Comparison of ENCODE assay signal across 1 cellular context in the genomic region with DNA sequence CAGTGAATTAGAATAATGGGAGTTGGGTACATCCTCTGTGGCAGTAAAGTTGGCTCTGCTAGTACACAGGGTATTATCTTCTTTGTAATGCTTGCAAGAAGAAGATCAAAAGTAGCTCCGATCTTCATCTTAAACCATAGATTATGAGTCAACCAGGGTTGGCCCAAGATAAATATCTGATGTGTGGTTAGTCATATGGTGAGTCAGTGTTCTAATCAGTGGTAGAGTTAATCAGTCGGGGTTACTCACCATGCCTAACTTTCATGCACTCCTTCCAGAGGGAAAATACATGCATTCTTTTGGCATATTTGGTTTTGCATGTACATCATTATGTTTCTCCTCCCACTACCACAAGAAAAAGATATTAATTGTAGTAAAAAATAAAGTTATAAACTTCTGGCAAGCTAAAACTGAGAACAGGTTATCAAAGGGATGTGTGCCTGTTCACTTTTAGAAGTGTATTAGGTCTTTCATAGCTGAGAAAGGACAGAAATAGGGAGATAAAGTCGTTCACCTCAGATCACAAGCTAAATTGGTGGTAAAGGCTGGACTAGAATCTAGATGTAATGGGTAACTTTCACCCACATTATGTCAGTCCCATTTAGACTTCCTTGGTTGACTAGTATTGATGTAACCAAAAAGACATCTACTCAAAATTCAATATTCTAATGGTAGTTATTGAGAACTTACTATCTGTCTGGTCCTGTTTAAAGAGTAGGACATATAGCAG.
TF ChIP-seq lines count a peak whose summit lies in the region.

No MANE protein-coding gene starts in this region.

TF ChIP-seq in HepG2, 621 proteins besides CTCF, POLR2A, EP300 and RAD21 (continued from another document and continues in another):
- TF ChIP-seq, protein P1, sequence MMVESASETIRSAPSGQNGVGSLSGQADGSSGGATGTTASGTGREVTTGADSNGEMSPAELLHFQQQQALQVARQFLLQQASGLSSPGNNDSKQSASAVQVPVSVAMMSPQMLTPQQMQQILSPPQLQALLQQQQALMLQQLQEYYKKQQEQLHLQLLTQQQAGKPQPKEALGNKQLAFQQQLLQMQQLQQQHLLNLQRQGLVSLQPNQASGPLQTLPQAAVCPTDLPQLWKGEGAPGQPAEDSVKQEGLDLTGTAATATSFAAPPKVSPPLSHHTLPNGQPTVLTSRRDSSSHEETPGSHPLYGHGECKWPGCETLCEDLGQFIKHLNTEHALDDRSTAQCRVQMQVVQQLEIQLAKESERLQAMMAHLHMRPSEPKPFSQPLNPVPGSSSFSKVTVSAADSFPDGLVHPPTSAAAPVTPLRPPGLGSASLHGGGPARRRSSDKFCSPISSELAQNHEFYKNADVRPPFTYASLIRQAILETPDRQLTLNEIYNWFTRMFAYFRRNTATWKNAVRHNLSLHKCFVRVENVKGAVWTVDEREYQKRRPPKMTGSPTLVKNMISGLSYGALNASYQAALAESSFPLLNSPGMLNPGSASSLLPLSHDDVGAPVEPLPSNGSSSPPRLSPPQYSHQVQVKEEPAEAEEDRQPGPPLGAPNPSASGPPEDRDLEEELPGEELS (CRISPR knock-in tag; IDR thresholded peaks at IDR 0.05): peak; percentile 59; the same call in 1 of the 2 replicates
- TF ChIP-seq, protein P2, sequence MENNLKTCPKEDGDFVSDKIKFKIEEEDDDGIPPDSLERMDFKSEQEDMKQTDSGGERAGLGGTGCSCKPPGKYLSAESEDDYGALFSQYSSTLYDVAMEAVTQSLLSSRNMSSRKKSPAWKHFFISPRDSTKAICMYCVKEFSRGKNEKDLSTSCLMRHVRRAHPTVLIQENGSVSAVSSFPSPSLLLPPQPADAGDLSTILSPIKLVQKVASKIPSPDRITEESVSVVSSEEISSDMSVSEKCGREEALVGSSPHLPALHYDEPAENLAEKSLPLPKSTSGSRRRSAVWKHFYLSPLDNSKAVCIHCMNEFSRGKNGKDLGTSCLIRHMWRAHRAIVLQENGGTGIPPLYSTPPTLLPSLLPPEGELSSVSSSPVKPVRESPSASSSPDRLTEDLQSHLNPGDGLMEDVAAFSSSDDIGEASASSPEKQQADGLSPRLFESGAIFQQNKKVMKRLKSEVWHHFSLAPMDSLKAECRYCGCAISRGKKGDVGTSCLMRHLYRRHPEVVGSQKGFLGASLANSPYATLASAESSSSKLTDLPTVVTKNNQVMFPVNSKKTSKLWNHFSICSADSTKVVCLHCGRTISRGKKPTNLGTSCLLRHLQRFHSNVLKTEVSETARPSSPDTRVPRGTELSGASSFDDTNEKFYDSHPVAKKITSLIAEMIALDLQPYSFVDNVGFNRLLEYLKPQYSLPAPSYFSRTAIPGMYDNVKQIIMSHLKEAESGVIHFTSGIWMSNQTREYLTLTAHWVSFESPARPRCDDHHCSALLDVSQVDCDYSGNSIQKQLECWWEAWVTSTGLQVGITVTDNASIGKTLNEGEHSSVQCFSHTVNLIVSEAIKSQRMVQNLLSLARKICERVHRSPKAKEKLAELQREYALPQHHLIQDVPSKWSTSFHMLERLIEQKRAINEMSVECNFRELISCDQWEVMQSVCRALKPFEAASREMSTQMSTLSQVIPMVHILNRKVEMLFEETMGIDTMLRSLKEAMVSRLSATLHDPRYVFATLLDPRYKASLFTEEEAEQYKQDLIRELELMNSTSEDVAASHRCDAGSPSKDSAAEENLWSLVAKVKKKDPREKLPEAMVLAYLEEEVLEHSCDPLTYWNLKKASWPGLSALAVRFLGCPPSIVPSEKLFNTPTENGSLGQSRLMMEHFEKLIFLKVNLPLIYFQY (CRISPR knock-in tag; IDR thresholded peaks at IDR 0.05; ENCODE audit: borderline replicate concordance): no peak
- TF ChIP-seq ZNF709 (CRISPR knock-in tag; IDR thresholded peaks at IDR 0.05) (no peak), KDM1A (CRISPR knock-in tag; IDR thresholded peaks at IDR 0.05) (0 out of 2 replicates have a peak, but pooled peaks have one; percentile 51), HMG20A (CRISPR knock-in tag; IDR thresholded peaks at IDR 0.05; ENCODE audit: borderline replicate concordance) (peak; percentile 89; the same call in 1 of the 2 replicates), NFIC (IDR thresholded peaks at IDR 0.05; ENCODE audit: low read length) (peak; percentile 83; the same call in 1 of the 2 replicates), KDM6A (CRISPR knock-in tag; IDR thresholded peaks at IDR 0.05; ENCODE audit: low read depth) (peak; percentile 26; the same call in 1 of the 2 replicates), CREM (IDR thresholded peaks at IDR 0.05) (peak; percentile 76), CREM (CRISPR knock-in tag; IDR thresholded peaks at IDR 0.05) (no peak), TCF7 (IDR thresholded peaks at IDR 0.05; ENCODE audit: low read depth) (peak; percentile 89), ZNF567 (CRISPR knock-in tag; IDR thresholded peaks at IDR 0.05; ENCODE audit: borderline replicate concordance) (no peak), SIX1 (CRISPR knock-in tag; IDR thresholded peaks at IDR 0.05; ENCODE audit: borderline replicate concordance) (peak; percentile 17; the same call in 1 of the 2 replicates), SOX6 (IDR thresholded peaks at IDR 0.05) (no peak), SOX6 (CRISPR knock-in tag; IDR thresholded peaks at IDR 0.05) (peak; percentile 34; the same call in 1 of the 2 replicates), NFE2L2 (IDR thresholded peaks at IDR 0.05; ENCODE audit: low read length) (no peak), PPARG (CRISPR knock-in tag; conservative IDR thresholded peaks at IDR 0.05) (peak; percentile 33; the same call in 1 of the 2 replicates), GABPA (IDR thresholded peaks at IDR 0.05; ENCODE audit: low read depth, low read length) (no peak), GABPA (CRISPR knock-in tag; IDR thresholded peaks at IDR 0.05; ENCODE audit: low read depth) (peak; percentile 6; the same call in 1 of the 2 replicates), TEAD3 (CRISPR knock-in tag; optimal IDR thresholded peaks at IDR 0.05; ENCODE audit: borderline replicate concordance) (peak; percentile 47), ZNF660 (CRISPR knock-in tag; IDR thresholded peaks at IDR 0.05; ENCODE audit: borderline replicate concordance, low read depth) (no peak), SSRP1 (CRISPR knock-in tag; IDR thresholded peaks at IDR 0.05) (0 out of 2 replicates have a peak, but pooled peaks have one; percentile 39), SAP130 (CRISPR knock-in tag; IDR thresholded peaks at IDR 0.05; ENCODE audit: low read depth) (peak; percentile 27; the same call in 1 of the 2 replicates), SIX4 (CRISPR knock-in tag; IDR thresholded peaks at IDR 0.05) (0 out of 2 replicates have a peak, but pooled peaks have one; percentile 35), ZMYM2 (CRISPR knock-in tag; IDR thresholded peaks at IDR 0.05) (no peak), FOSL1 (CRISPR knock-in tag; IDR thresholded peaks at IDR 0.05; ENCODE audit: borderline replicate concordance) (peak; percentile 93), ZFY (CRISPR knock-in tag; IDR thresholded peaks at IDR 0.05) (no peak), MED1 (CRISPR knock-in tag; IDR thresholded peaks at IDR 0.05) (peak; percentile 81)
- TF ChIP-seq, protein P3, sequence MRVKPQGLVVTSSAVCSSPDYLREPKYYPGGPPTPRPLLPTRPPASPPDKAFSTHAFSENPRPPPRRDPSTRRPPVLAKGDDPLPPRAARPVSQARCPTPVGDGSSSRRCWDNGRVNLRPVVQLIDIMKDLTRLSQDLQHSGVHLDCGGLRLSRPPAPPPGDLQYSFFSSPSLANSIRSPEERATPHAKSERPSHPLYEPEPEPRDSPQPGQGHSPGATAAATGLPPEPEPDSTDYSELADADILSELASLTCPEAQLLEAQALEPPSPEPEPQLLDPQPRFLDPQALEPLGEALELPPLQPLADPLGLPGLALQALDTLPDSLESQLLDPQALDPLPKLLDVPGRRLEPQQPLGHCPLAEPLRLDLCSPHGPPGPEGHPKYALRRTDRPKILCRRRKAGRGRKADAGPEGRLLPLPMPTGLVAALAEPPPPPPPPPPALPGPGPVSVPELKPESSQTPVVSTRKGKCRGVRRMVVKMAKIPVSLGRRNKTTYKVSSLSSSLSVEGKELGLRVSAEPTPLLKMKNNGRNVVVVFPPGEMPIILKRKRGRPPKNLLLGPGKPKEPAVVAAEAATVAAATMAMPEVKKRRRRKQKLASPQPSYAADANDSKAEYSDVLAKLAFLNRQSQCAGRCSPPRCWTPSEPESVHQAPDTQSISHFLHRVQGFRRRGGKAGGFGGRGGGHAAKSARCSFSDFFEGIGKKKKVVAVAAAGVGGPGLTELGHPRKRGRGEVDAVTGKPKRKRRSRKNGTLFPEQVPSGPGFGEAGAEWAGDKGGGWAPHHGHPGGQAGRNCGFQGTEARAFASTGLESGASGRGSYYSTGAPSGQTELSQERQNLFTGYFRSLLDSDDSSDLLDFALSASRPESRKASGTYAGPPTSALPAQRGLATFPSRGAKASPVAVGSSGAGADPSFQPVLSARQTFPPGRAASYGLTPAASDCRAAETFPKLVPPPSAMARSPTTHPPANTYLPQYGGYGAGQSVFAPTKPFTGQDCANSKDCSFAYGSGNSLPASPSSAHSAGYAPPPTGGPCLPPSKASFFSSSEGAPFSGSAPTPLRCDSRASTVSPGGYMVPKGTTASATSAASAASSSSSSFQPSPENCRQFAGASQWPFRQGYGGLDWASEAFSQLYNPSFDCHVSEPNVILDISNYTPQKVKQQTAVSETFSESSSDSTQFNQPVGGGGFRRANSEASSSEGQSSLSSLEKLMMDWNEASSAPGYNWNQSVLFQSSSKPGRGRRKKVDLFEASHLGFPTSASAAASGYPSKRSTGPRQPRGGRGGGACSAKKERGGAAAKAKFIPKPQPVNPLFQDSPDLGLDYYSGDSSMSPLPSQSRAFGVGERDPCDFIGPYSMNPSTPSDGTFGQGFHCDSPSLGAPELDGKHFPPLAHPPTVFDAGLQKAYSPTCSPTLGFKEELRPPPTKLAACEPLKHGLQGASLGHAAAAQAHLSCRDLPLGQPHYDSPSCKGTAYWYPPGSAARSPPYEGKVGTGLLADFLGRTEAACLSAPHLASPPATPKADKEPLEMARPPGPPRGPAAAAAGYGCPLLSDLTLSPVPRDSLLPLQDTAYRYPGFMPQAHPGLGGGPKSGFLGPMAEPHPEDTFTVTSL (CRISPR knock-in tag; IDR thresholded peaks at IDR 0.05; ENCODE audit: borderline replicate concordance): peak; percentile 59; the same call in 1 of the 2 replicates
- TF ChIP-seq, protein P4, sequence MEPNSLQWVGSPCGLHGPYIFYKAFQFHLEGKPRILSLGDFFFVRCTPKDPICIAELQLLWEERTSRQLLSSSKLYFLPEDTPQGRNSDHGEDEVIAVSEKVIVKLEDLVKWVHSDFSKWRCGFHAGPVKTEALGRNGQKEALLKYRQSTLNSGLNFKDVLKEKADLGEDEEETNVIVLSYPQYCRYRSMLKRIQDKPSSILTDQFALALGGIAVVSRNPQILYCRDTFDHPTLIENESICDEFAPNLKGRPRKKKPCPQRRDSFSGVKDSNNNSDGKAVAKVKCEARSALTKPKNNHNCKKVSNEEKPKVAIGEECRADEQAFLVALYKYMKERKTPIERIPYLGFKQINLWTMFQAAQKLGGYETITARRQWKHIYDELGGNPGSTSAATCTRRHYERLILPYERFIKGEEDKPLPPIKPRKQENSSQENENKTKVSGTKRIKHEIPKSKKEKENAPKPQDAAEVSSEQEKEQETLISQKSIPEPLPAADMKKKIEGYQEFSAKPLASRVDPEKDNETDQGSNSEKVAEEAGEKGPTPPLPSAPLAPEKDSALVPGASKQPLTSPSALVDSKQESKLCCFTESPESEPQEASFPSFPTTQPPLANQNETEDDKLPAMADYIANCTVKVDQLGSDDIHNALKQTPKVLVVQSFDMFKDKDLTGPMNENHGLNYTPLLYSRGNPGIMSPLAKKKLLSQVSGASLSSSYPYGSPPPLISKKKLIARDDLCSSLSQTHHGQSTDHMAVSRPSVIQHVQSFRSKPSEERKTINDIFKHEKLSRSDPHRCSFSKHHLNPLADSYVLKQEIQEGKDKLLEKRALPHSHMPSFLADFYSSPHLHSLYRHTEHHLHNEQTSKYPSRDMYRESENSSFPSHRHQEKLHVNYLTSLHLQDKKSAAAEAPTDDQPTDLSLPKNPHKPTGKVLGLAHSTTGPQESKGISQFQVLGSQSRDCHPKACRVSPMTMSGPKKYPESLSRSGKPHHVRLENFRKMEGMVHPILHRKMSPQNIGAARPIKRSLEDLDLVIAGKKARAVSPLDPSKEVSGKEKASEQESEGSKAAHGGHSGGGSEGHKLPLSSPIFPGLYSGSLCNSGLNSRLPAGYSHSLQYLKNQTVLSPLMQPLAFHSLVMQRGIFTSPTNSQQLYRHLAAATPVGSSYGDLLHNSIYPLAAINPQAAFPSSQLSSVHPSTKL (CRISPR knock-in tag; IDR thresholded peaks at IDR 0.05): peak; percentile 91
- TF ChIP-seq, protein P5, sequence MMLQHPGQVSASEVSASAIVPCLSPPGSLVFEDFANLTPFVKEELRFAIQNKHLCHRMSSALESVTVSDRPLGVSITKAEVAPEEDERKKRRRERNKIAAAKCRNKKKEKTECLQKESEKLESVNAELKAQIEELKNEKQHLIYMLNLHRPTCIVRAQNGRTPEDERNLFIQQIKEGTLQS (CRISPR knock-in tag; IDR thresholded peaks at IDR 0.05): peak; percentile 93
- TF ChIP-seq, protein P6, sequence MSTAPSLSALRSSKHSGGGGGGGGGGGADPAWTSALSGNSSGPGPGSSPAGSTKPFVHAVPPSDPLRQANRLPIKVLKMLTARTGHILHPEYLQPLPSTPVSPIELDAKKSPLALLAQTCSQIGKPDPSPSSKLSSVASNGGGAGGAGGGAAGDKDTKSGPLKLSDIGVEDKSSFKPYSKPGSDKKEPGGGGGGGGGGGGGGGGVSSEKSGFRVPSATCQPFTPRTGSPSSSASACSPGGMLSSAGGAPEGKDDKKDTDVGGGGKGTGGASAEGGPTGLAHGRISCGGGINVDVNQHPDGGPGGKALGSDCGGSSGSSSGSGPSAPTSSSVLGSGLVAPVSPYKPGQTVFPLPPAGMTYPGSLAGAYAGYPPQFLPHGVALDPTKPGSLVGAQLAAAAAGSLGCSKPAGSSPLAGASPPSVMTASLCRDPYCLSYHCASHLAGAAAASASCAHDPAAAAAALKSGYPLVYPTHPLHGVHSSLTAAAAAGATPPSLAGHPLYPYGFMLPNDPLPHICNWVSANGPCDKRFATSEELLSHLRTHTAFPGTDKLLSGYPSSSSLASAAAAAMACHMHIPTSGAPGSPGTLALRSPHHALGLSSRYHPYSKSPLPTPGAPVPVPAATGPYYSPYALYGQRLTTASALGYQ (CRISPR knock-in tag; IDR thresholded peaks at IDR 0.05): peak; percentile 74; the same call in 1 of the 2 replicates
- TF ChIP-seq, protein P7, sequence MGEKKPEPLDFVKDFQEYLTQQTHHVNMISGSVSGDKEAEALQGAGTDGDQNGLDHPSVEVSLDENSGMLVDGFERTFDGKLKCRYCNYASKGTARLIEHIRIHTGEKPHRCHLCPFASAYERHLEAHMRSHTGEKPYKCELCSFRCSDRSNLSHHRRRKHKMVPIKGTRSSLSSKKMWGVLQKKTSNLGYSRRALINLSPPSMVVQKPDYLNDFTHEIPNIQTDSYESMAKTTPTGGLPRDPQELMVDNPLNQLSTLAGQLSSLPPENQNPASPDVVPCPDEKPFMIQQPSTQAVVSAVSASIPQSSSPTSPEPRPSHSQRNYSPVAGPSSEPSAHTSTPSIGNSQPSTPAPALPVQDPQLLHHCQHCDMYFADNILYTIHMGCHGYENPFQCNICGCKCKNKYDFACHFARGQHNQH (CRISPR knock-in tag; IDR thresholded peaks at IDR 0.05): 0 out of 2 replicates have a peak, but pooled peaks have one; percentile 13
- TF ChIP-seq, protein P8, sequence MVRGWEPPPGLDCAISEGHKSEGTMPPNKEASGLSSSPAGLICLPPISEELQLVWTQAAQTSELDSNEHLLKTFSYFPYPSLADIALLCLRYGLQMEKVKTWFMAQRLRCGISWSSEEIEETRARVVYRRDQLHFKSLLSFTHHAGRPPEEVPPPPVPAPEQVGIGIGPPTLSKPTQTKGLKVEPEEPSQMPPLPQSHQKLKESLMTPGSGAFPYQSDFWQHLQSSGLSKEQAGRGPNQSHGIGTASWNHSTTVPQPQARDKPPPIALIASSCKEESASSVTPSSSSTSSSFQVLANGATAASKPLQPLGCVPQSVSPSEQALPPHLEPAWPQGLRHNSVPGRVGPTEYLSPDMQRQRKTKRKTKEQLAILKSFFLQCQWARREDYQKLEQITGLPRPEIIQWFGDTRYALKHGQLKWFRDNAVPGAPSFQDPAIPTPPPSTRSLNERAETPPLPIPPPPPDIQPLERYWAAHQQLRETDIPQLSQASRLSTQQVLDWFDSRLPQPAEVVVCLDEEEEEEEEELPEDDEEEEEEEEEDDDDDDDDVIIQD (CRISPR knock-in tag; IDR thresholded peaks at IDR 0.05; ENCODE audit: low read depth): peak; percentile 93
